1 cellular context compared by ENCODE assay signal in the genomic region with DNA sequence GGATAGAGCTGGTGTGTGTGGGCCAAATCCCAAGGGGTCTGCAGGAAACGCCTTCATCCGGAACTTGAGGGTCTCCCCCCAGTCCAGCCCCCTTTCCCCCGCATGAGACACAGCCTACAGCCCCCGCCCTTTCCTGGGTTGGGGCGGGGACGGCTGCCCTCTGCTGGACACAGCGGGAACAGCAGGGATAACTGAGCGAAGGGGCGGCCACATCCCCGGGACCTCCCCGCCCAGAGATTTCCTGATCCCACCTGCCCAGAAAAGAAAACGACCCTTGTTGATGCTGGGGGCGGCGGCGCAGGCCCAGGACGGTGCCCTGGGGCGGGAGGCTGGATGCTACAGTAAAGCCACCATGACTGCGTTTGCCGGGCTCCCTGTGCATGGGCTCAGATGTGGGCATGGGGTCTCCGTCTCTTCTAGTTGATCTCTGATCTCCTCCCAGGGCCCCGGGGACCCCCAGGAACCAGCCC.
TF ChIP-seq lines count a peak whose summit lies in the region.

No MANE protein-coding gene starts in this region.

TF ChIP-seq in HEK293, 187 proteins besides CTCF, POLR2A, EP300 and RAD21 (continued from another document):
- TF ChIP-seq, protein P1, sequence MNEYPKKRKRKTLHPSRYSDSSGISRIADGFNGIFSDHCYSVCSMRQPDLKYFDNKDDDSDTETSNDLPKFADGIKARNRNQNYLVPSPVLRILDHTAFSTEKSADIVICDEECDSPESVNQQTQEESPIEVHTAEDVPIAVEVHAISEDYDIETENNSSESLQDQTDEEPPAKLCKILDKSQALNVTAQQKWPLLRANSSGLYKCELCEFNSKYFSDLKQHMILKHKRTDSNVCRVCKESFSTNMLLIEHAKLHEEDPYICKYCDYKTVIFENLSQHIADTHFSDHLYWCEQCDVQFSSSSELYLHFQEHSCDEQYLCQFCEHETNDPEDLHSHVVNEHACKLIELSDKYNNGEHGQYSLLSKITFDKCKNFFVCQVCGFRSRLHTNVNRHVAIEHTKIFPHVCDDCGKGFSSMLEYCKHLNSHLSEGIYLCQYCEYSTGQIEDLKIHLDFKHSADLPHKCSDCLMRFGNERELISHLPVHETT (tag by site-specific recombination; IDR thresholded peaks at IDR 0.05), result no peak
- TF ChIP-seq, protein P2, sequence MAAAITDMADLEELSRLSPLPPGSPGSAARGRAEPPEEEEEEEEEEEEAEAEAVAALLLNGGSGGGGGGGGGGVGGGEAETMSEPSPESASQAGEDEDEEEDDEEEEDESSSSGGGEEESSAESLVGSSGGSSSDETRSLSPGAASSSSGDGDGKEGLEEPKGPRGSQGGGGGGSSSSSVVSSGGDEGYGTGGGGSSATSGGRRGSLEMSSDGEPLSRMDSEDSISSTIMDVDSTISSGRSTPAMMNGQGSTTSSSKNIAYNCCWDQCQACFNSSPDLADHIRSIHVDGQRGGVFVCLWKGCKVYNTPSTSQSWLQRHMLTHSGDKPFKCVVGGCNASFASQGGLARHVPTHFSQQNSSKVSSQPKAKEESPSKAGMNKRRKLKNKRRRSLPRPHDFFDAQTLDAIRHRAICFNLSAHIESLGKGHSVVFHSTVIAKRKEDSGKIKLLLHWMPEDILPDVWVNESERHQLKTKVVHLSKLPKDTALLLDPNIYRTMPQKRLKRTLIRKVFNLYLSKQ (tag by site-specific recombination; IDR thresholded peaks at IDR 0.05; ENCODE audit: borderline replicate concordance), result no peak
- no peak for TF ChIP-seq ZNF174 (tag by site-specific recombination; IDR thresholded peaks at IDR 0.05)
- no peak for TF ChIP-seq ZNF416 (tag by site-specific recombination; IDR thresholded peaks at IDR 0.05)
- TF ChIP-seq, protein P3, sequence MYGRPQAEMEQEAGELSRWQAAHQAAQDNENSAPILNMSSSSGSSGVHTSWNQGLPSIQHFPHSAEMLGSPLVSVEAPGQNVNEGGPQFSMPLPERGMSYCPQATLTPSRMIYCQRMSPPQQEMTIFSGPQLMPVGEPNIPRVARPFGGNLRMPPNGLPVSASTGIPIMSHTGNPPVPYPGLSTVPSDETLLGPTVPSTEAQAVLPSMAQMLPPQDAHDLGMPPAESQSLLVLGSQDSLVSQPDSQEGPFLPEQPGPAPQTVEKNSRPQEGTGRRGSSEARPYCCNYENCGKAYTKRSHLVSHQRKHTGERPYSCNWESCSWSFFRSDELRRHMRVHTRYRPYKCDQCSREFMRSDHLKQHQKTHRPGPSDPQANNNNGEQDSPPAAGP (tag by site-specific recombination; IDR thresholded peaks at IDR 0.05), result peak; percentile 61; the same call in 1 of the 2 replicates
- TF ChIP-seq ZNF596 (tag by site-specific recombination; IDR thresholded peaks at IDR 0.05), result no peak
- TF ChIP-seq, protein P4, sequence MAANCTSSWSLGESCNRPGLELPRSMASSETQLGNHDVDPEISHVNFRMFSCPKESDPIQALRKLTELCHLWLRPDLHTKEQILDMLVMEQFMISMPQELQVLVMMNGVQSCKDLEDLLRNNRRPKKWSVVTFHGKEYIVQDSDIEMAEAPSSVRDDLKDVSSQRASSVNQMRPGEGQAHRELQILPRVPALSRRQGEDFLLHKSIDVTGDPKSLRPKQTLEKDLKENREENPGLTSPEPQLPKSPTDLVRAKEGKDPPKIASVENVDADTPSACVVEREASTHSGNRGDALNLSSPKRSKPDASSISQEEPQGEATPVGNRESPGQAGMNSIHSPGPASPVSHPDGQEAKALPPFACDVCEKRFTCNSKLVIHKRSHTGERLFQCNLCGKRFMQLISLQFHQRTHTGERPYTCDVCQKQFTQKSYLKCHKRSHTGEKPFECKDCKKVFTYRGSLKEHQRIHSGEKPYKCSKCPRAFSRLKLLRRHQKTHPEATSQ (tag by site-specific recombination; IDR thresholded peaks at IDR 0.05), result no peak
- TF ChIP-seq ZNF785 (tag by site-specific recombination; IDR thresholded peaks at IDR 0.05), result no peak
- no peak for TF ChIP-seq SCRT2 (tag by site-specific recombination; IDR thresholded peaks at IDR 0.05)
- 0 out of 2 replicates have a peak, but pooled peaks have one; percentile 6 for TF ChIP-seq EGR2 (tag by site-specific recombination; IDR thresholded peaks at IDR 0.05; ENCODE audit: low read depth)
- TF ChIP-seq ZXDB (tag by site-specific recombination; IDR thresholded peaks at IDR 0.05), result no peak
- TF ChIP-seq ZNF654 (tag by site-specific recombination; IDR thresholded peaks at IDR 0.05; ENCODE audit: low read depth), result peak; percentile 74
- TF ChIP-seq ZFP37 (tag by site-specific recombination; IDR thresholded peaks at IDR 0.05), result no peak
- TF ChIP-seq, protein P5, sequence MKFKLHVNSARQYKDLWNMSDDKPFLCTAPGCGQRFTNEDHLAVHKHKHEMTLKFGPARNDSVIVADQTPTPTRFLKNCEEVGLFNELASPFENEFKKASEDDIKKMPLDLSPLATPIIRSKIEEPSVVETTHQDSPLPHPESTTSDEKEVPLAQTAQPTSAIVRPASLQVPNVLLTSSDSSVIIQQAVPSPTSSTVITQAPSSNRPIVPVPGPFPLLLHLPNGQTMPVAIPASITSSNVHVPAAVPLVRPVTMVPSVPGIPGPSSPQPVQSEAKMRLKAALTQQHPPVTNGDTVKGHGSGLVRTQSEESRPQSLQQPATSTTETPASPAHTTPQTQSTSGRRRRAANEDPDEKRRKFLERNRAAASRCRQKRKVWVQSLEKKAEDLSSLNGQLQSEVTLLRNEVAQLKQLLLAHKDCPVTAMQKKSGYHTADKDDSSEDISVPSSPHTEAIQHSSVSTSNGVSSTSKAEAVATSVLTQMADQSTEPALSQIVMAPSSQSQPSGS (tag by site-specific recombination; IDR thresholded peaks at IDR 0.05; ENCODE audit: low read depth), result no peak
- no peak for TF ChIP-seq ZNF132 (tag by site-specific recombination; IDR thresholded peaks at IDR 0.05; ENCODE audit: borderline replicate concordance)
- TF ChIP-seq, protein P6, sequence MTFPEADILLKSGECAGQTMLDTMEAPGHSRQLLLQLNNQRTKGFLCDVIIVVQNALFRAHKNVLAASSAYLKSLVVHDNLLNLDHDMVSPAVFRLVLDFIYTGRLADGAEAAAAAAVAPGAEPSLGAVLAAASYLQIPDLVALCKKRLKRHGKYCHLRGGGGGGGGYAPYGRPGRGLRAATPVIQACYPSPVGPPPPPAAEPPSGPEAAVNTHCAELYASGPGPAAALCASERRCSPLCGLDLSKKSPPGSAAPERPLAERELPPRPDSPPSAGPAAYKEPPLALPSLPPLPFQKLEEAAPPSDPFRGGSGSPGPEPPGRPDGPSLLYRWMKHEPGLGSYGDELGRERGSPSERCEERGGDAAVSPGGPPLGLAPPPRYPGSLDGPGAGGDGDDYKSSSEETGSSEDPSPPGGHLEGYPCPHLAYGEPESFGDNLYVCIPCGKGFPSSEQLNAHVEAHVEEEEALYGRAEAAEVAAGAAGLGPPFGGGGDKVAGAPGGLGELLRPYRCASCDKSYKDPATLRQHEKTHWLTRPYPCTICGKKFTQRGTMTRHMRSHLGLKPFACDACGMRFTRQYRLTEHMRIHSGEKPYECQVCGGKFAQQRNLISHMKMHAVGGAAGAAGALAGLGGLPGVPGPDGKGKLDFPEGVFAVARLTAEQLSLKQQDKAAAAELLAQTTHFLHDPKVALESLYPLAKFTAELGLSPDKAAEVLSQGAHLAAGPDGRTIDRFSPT (tag by site-specific recombination; IDR thresholded peaks at IDR 0.05), result no peak
- no peak for TF ChIP-seq BCL11A (tag by site-specific recombination; IDR thresholded peaks at IDR 0.05; ENCODE audit: low read depth)
- TF ChIP-seq, protein P7, sequence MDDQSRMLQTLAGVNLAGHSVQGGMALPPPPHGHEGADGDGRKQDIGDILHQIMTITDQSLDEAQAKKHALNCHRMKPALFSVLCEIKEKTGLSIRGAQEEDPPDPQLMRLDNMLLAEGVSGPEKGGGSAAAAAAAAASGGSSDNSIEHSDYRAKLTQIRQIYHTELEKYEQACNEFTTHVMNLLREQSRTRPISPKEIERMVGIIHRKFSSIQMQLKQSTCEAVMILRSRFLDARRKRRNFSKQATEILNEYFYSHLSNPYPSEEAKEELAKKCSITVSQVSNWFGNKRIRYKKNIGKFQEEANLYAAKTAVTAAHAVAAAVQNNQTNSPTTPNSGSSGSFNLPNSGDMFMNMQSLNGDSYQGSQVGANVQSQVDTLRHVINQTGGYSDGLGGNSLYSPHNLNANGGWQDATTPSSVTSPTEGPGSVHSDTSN (CRISPR knock-in tag; IDR thresholded peaks at IDR 0.05), result no peak
